In the genomic region with DNA sequence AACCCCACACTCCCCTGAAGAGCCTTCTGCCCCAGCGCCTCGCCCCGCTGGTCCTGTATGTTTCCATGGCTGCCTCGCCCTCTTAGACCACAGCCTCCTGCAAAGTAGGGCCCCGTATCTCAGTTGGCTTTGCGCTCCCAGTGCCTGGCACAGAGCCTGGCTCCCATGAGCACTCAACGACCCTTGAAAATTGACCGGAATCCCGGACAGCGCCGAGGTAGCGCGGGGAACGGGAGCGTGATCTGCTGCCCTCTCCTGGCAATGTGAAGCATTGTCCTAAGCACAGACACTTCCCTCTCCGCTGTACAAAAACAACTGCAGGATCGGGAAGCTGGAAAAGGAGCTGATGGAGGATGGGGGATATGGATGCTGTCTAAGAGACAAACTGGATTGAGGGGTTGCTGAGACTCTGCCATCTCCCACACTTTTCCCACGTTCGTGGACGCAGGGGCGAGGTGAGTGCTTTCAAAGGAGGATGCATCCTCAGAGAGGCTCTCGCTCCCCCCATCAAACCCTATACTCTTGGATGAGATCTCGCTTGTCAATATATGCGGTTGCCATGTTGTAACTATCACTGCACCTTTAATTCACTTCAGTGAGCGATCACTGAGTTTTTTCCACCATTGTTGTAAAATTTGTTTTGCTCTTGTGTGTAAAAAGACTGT, we compare ENCODE assay signal across 8 cellular contexts. TPM values are rescaled to one million over a fixed set of nuclear protein-coding genes. Genes with fewer than 3 reads are reported as not detected.
DNase-seq lines count a peak whose midpoint lies in the region; ATAC-seq and TF ChIP-seq lines count a peak whose summit lies in the region.

No MANE protein-coding gene starts in this region.

- TF ChIP-seq POLR2A in heart left ventricle (IDR thresholded peaks at IDR 0.05) = no peak

- intact Hi-C loops in heart left ventricle (cut with DNase I) = loop anchor here in 5 of 10 donors (1.0 to 10.0 kb wide), 7 partner anchors 42 to 989 kb away; partner anchors contain the start of gene CACNA1C (in 1 of the 5)
- intact Hi-C loops in posterior cingulate gyrus (cut with DNase I) = loop anchor here (5.0 kb wide), 1 partner anchor 47 kb away; no protein-coding TSS in a partner anchor

- no peak overlapping the region for H3K4me2 ChIP-seq in Karpas-422 (ENCODE audit: low read depth, low read length, poor library complexity, severe bottlenecking)

- no peaks in the 10 kb centered on the region for H3K79me2 ChIP-seq in Karpas-422 (ENCODE audit: low read length)

- no peaks in the 10 kb centered on the region for H3K9me2 ChIP-seq in Karpas-422 (replicated peaks; ENCODE audit: insufficient read depth, low read length)

- H3K9ac ChIP-seq in Karpas-422 (ENCODE audit: low read length) (no peak overlapping the region), SK-N-MC (ENCODE audit: insufficient read length) (no peak overlapping the region)

- peaks cover 6% of the 10 kb centered on the region for H3K4me1 ChIP-seq in Karpas-422 (ENCODE audit: low read length)
- H3K4me1 ChIP-seq in heart left ventricle = peaks cover 0 to 10% (median 4%) of the 10 kb centered on the region in 12 donors

- 10 to 16% (median 13%) methylated on average over 23 to 25 of the region's 25 CpGs for WGBS in heart left ventricle, 4 donors

- H3K36me3 ChIP-seq in Karpas-422 (ENCODE audit: insufficient read depth, low read length) (no peaks in the 10 kb centered on the region), SK-N-MC (ENCODE audit: insufficient read depth, low read length) (no peaks in the 10 kb centered on the region), heart left ventricle (no peaks in the 10 kb centered on the region)

- H4K20me1 ChIP-seq in Karpas-422 (ENCODE audit: insufficient read depth, low read depth, low read length) = no peaks in the 10 kb centered on the region

- H3K27me3 ChIP-seq in Karpas-422 (ENCODE audit: low read length) (0 out of 2 replicates have a peak, but pooled peaks cover 3% of the 10 kb centered on the region), heart left ventricle (peaks cover 0 to 6% (median 0%) of the 10 kb centered on the region in 9 donors)

- H3K27ac ChIP-seq in Karpas-422 (ENCODE audit: low read length) (no peak overlapping the region), SK-N-MC (no peak overlapping the region), heart left ventricle (no peak overlapping the region)

- H3K9me3 ChIP-seq in Karpas-422 (ENCODE audit: low read length) = no peaks in the 10 kb centered on the region
- H3K9me3 ChIP-seq in SK-N-MC (ENCODE audit: low read depth, low read length) = no peaks in the 10 kb centered on the region
- no peaks in the 10 kb centered on the region for H3K9me3 ChIP-seq in heart left ventricle

- DNase-seq in DMS53 treated with DMSO at 0.1 percent for 48 hours (lab: John Stamatoyannopoulos, UW; ENCODE audit: unreplicated experiment) (peak; percentile 66), Karpas-422 (peak; percentile 75), SK-N-MC (ENCODE audit: low read depth, low spot score) (no peak), amniotic epithelial cell (ENCODE audit: low read depth) (peak; percentile 21), heart left ventricle (peak; percentile 69 to 84 (median 78)), posterior cingulate gyrus (peak; percentile 45 to 96 (median 74))

- no peak overlapping the region for H2AFZ ChIP-seq in Karpas-422 (ENCODE audit: low read length)

- peak; percentile 83 to 96 (median 90) for TF ChIP-seq CTCF in heart left ventricle (IDR thresholded peaks at IDR 0.05)

- ATAC-seq in heart left ventricle (peak; percentile 84 to 95 (median 95)), HG03108 (IDR thresholded peaks at IDR 0.05; ENCODE audit: unreplicated experiment) (no peak), HG03520 (IDR thresholded peaks at IDR 0.05; ENCODE audit: unreplicated experiment) (no peak)

- no peak overlapping the region for H3K4me3 ChIP-seq in Karpas-422 (ENCODE audit: low read length)
- peak overlapping the region; percentile 76 for H3K4me3 ChIP-seq in SK-N-MC
- H3K4me3 ChIP-seq in heart left ventricle = peak overlapping the region in 9 of 12 donors; percentile 13 to 35 (median 27)

RNA-seq across cellular contexts. Expression of gene FKBP4, which starts 10.7 kb away (rescaled TPM):
- total RNA-seq in Karpas-422 (2014; rRNA removed; shearing (Covaris generic); ENCODE audit: low replicate concordance) = 76.7 and 98.3 TPM in 2 replicates
- 10 to 100 TPM; 25.8 to 76.2 (median 44.0) TPM for total RNA-seq in heart left ventricle
- polyA plus RNA-seq in heart left ventricle = 10 to 100 TPM; 25.4 to 84.9 TPM

RNA-seq across cellular contexts. Expression of gene ITFG2, which starts 28.4 kb away (rescaled TPM):
- 31.9 and 54.5 TPM in 2 replicates for total RNA-seq in Karpas-422 (2014; rRNA removed; shearing (Covaris generic); ENCODE audit: low replicate concordance)
- total RNA-seq in heart left ventricle = 10 to 100 TPM in 6 of 9 donors, 1 to 10 TPM in 3; 7.6 to 21.7 (median 12.1) TPM
- polyA plus RNA-seq in heart left ventricle = 10 to 100 TPM; 10.2 to 15.6 TPM

RNA-seq across cellular contexts. Expression of gene NRIP2, which starts 50.8 kb away (rescaled TPM):
- total RNA-seq in Karpas-422 (2014; rRNA removed; shearing (Covaris generic); ENCODE audit: low replicate concordance) = not detected in 2 replicates
- total RNA-seq in heart left ventricle = 1 to 10 TPM; 1.9 to 3.1 (median 2.1) TPM
- polyA plus RNA-seq in heart left ventricle = 1 to 10 TPM; 1.9 to 2.1 TPM

Comparison
In these comparisons a context has a peak if more than half of its experiments do, and no peak if none do; other contexts are left out.
1. ATAC-seq: peak in heart left ventricle (4 of 4); none in HG03108 (single experiment) and HG03520 (single experiment).